Comparison of ENCODE assay signal across 27 cellular contexts in the genomic region with DNA sequence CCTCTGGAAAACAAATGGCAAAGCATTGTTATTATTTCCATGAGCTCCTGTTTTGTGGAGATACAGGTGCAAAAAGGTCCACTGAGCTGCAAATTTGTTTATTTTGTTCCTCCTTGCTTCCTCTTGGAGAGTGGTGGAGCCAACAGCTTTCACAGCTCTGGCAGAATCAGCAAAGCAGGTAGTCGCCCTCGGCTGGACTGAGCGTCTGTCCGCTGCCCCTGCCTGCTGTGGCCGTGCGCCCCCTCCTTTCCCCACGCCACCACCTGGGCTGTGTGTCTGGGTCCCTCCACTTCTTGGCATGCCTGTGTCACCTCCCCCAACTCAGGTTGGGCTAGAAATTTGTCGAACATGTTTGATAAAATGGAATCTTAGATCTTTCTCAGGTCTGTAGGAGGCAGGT.
"Had no signal": no experiment of that assay in that cellular context is flagged by ENCODE, and none has a peak within 500 bp of the region (broad histone marks: within the 10 kb centered on the region; RNA-seq: fewer than 3 reads in every experiment).

No MANE protein-coding gene starts in this region.

- H3K27me3 ChIP-seq: gastrocnemius medialis, hepatocyte, left lung, ovary, right lobe of liver, suprapubic skin had no signal

- H3K36me3 ChIP-seq: gastrocnemius medialis, left lung, lower lobe of right lung, ovary, right lobe of liver had no signal

- H3K27ac ChIP-seq: epithelial cell of prostate, gastrocnemius medialis, hepatocyte, left lung, lower lobe of right lung, ovary, psoas muscle, right lobe of liver, suprapubic skin had no signal

- H3K4me1 ChIP-seq: gastrocnemius medialis, left lung, lower lobe of right lung, suprapubic skin had no signal

- DNase-seq: dorsolateral prefrontal cortex; effector CD4-positive, alpha-beta T cell; endodermal cell; foreskin fibroblast; gastrocnemius medialis; head of caudate nucleus; kidney; lower lobe of right lung; naive thymus-derived CD8-positive, alpha-beta T cell; nephron progenitor cell; nucleus accumbens; ovary; posterior cingulate gyrus; psoas muscle; right lobe of liver; small intestine; stimulated activated CD4-positive, alpha-beta T cell treated with anti-CD3 and anti-CD28 coated beads, Interleukin-12 subunit alpha, Interleukin-12 subunit beta, amount 100 ng/mL, for 4 hours; stimulated activated CD4-positive, alpha-beta T cell treated with anti-CD3 and anti-CD28 coated beads, Interleukin-1b, Interleukin-23, amount 100 ng/mL, for 48 hours; stimulated activated CD4-positive, alpha-beta T cell treated with anti-CD3 and anti-CD28 coated beads, Interleukin-4, amount 100 ng/mL, for 1 hour; stimulated activated CD8-positive, alpha-beta memory T cell treated with anti-CD3 and anti-CD28 coated beads, Interleukin-4, amount 100 ng/mL, for 48 hours; stimulated activated naive CD4-positive, alpha-beta T cell; stimulated activated naive CD8-positive, alpha-beta T cell treated with anti-CD3 and anti-CD28 coated beads, Interleukin-15, amount 100 ng/mL, for 72 hours had no signal

- ATAC-seq: esophagus mucosa; gastrocnemius medialis; left lung; lower lobe of right lung; naive thymus-derived CD8-positive, alpha-beta T cell; right lobe of liver; stimulated activated naive CD8-positive, alpha-beta T cell treated with anti-CD3 and anti-CD28 coated beads, Interleukin-15, amount 100 ng/mL, for 72 hours had no signal

- H3K9me3 ChIP-seq: gastrocnemius medialis, left lung, lower lobe of right lung, ovary, psoas muscle, right lobe of liver, suprapubic skin had no signal

- H3K4me2 ChIP-seq: hepatocyte had no signal

- H3K4me3 ChIP-seq: gastrocnemius medialis, hepatocyte, left lung, lower lobe of right lung, ovary, psoas muscle, right lobe of liver, suprapubic skin had no signal
